Comparison of ENCODE assay signal across 16 cellular contexts in the genomic region with DNA sequence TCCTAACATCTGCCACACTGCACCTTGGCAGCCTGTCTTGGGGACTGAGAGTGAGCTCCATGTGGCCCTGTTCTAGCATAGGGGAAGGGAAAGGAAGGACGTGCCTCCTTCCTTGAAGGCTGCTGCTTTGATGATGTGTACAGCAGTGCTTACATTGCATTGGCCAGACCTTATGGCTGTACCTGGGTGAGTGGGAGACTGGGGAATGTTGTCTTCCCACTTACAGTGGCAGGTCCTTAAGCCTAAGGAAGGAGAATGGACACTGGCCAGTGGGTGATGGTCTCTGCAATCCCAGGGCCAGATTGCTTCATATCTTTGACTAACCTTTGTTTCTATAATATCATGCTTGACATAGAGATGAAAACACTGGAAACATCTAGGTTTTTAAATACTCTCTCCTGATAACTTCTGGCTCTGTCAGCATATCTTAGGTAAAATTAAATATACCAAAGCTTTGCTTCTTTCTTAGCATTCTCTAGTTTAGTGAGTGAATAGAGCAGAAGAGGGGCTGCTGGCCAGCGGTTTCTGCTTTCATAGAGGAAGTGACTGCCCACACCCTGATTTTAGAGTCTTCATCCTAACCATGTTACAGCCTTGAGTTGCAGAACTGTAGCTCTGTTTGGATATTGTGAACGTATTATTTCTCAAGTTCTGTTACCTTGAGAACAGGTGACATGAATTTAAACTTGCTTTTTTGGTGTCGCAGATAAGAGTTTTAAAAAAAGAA. TPM values are rescaled to one million over a fixed set of nuclear protein-coding genes. Genes with fewer than 3 reads are reported as not detected.
DNase-seq lines count a peak whose midpoint lies in the region; ATAC-seq and TF ChIP-seq lines count a peak whose summit lies in the region.
"Had no signal": no experiment of that assay in that cellular context is flagged by ENCODE, and none has a peak within 500 bp of the region (broad histone marks: within the 10 kb centered on the region; RNA-seq: fewer than 3 reads in every experiment).

No MANE protein-coding gene starts in this region.

- H3K79me2 ChIP-seq in GM23248 (ENCODE audit: insufficient read depth) = peaks cover 98% of the 10 kb centered on the region

- peaks cover 69% of the 10 kb centered on the region for H3F3A ChIP-seq in GM23248 (ENCODE audit: insufficient read depth)

- H3K9ac ChIP-seq in GM23248 = peak overlapping the region; percentile 66; the same call in 1 of the 2 replicates
- H3K9ac ChIP-seq: KMS-11 had no signal

- peaks cover 60% of the 10 kb centered on the region for H3K4me1 ChIP-seq in GM23248 (ENCODE audit: insufficient read depth)

- DNase-seq in GM23248 = peak; percentile 29
- DNase-seq in NOMO-1 (lab: John Stamatoyannopoulos, UW; ENCODE audit: unreplicated experiment in 2 of 2) = peak; percentile 8 to 31
- no peak for DNase-seq in epithelial cell of prostate (ENCODE audit: low read depth, low spot score)
- DNase-seq in omental fat pad (ENCODE audit: low spot score) = no peak
- no peak for DNase-seq in NCI-H1092 (lab: John Stamatoyannopoulos, UW)
- no peak for DNase-seq in effector CD4-positive, alpha-beta T cell
- DNase-seq: activated CD4-positive, alpha-beta T cell treated with anti-CD3 and anti-CD28 coated beads, Interleukin-2, amount 50 U/mL, for 4 hours; CD4-positive, alpha-beta T cell; DND-41; HCEC 1CT; NCI-H1930; NCI-H526 treated with DMSO at 0.1 percent for 48 hours; T-helper 2 cell had no signal

- no peak for TF ChIP-seq CTCF in omental fat pad (IDR thresholded peaks at IDR 0.05)

- in situ Hi-C loops in GM23248 (cut with MboI) = no loop called here

- 79 to 85% methylated on average over 4 of the region's 4 CpGs for WGBS in GM23248 (ENCODE audit: low coverage in 1 of 2, low lambda C conversion rate in 2 of 2, missing lambda C conversion rate in 2 of 2), 2 experiments

- H3K36me3 ChIP-seq in GM23248 (ENCODE audit: low read depth) = peaks cover 55% of the 10 kb centered on the region

- H3K9me3 ChIP-seq in GM23248 (ENCODE audit: low read depth) = no peaks in the 10 kb centered on the region
- H3K9me3 ChIP-seq: thoracic aorta had no signal

- H3K27ac ChIP-seq in GM23248 (peak overlapping the region; percentile 88), epithelial cell of prostate (peak overlapping the region; percentile 79)
- H3K27ac ChIP-seq: KMS-11, thoracic aorta had no signal

- H4K20me1 ChIP-seq in GM23248 (ENCODE audit: insufficient read depth) = peaks cover 25% of the 10 kb centered on the region; the same call in 1 of the 2 replicates

- no peak overlapping the region for H2AFZ ChIP-seq in GM23248

- no peaks in the 10 kb centered on the region for H3K27me3 ChIP-seq in GM23248 (replicated peaks; ENCODE audit: insufficient read depth)

- peak overlapping the region; percentile 65 for H3K4me2 ChIP-seq in GM23248 (ENCODE audit: unreplicated experiment)
- H3K4me2 ChIP-seq: KMS-11 had no signal

- H3K9me2 ChIP-seq in GM23248 (ENCODE audit: insufficient read depth) = no peaks in the 10 kb centered on the region

- H3K4me3 ChIP-seq in GM23248 = no peak overlapping the region
- H3K4me3 ChIP-seq: thoracic aorta had no signal

- ATAC-seq in omental fat pad (ENCODE audit: low FRiP score) (peak; percentile 11), HG02981 (IDR thresholded peaks at IDR 0.05; ENCODE audit: unreplicated experiment) (no peak)

RNA-seq across cellular contexts. Expression of gene KLC1, which starts 27.2 kb away (rescaled TPM):
- total RNA-seq in GM23248 (2014; rRNA removed; shearing (Covaris generic)) = 339 and 410 TPM in 2 replicates
- polyA plus RNA-seq in GM23248 (2016; fragmentation: Nextera tagmentation; extraction: Ambion mirVana) = 177 and 184 TPM in 2 replicates
- total RNA-seq in omental fat pad = 100 to 1,000 TPM; 195 to 349 (median 289) TPM

RNA-seq across cellular contexts. Expression of gene XRCC3, which starts 59.1 kb away (rescaled TPM):
- total RNA-seq in GM23248 (2014; rRNA removed; shearing (Covaris generic)) = 19.1 and 20.3 TPM in 2 replicates
- 4.0 and 4.9 TPM in 2 replicates for polyA plus RNA-seq in GM23248 (2016; fragmentation: Nextera tagmentation; extraction: Ambion mirVana)
- total RNA-seq in omental fat pad = 1 to 10 TPM; 2.7 to 8.2 (median 4.0) TPM

RNA-seq across cellular contexts. Expression of gene ZFYVE21, which starts 59.4 kb away (rescaled TPM):
- total RNA-seq in GM23248 (2014; rRNA removed; shearing (Covaris generic)) = 60.3 and 77.4 TPM in 2 replicates
- polyA plus RNA-seq in GM23248 (2016; fragmentation: Nextera tagmentation; extraction: Ambion mirVana) = 112 and 120 TPM in 2 replicates
- total RNA-seq in omental fat pad = 100 to 1,000 TPM in 2 of 4 donors, 10 to 100 TPM in 2; 66.1 to 145 (median 97.1) TPM

Comparison
In these comparisons a context has a peak if more than half of its experiments do, and no peak if none do; other contexts are left out.
1. DNase-seq: peak in GM23248 (single experiment) and NOMO-1 (2 of 2); none in epithelial cell of prostate (single experiment), omental fat pad (single experiment), NCI-H1092 (single experiment) and effector CD4-positive, alpha-beta T cell (single experiment).